ENCODE assay signal across 15 cellular contexts in the genomic region with DNA sequence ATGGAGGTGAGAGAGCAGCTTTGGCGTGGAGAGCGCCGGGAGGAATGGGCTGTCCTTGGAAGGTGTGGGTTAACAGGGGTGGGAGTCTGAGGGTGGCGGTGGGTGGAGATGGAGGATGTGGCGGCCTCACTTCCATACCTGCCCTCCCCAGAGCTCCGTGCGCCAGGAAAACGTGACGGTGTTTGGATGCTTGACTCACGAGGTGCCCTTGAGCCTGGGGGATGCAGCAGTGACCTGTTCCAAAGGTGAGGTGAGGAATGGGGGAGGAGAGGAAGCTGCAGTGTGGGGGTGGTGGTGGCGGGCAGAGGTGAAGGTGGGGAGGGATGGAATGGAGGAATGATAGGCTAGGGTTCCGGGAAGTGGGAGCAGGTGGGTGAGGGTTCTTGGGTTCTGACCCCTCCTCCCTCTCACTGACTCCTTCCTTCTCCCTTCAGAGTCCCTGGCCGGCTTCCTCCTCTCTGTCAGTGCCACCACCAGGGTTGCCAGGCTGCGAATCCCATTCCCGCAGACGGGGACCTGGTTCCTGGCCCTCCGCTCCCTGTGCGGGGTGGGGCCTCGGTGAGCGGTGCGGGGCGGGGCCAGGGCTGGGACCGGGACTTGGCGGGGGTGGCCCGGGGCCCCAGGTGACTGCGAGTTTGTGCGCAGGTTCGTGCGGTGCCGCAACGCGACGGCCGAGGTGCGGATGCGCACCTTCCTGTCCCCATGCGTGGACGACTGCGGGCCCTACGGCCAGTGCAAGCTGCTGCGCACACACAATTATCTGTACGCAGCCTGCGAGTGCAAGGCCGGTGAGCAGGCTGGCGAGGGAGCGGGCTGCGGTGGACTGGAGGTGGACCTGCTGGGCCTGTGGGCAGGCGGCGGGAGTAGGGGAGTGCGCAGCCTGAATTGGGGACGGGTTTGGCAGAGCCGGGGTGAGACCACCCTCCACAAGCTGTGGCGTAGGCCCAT. TPM values are rescaled to one million over a fixed set of nuclear protein-coding genes. Genes with fewer than 3 reads are reported as not detected.
A peak's percentile ranks its signal among the peaks of the same experiment; 100 is the strongest.
DNase-seq lines count a peak whose midpoint lies in the region; ATAC-seq and TF ChIP-seq lines count a peak whose summit lies in the region.
"Had no signal": no experiment of that assay in that cellular context is flagged by ENCODE, and none has a peak within 500 bp of the region (broad histone marks: within the 10 kb centered on the region; RNA-seq: fewer than 3 reads in every experiment).

No MANE protein-coding gene starts in this region.

- H3K36me3 Mint-ChIP-seq in GM23338 (ENCODE audit: low read depth): peaks cover 3% of the 10 kb centered on the region; the same call in 2 of the 3 replicates
- H3K36me3 Mint-ChIP-seq in activated naive CD8-positive, alpha-beta T cell treated with anti-CD3 and anti-CD28 coated beads, Interleukin-2, amount 10 ng/mL, durations not matched to agents 7 days and 5 days: peaks cover 2% of the 10 kb centered on the region

- no peaks in the 10 kb centered on the region; the same call in 1 of the 2 replicates for H3F3A ChIP-seq in GM23338 (replicated peaks; ENCODE audit: low read depth)

- H3K4me1 Mint-ChIP-seq in GM23338: peaks cover 28% of the 10 kb centered on the region
- H3K4me1 Mint-ChIP-seq in activated naive CD8-positive, alpha-beta T cell treated with anti-CD3 and anti-CD28 coated beads, Interleukin-2, amount 10 ng/mL, durations not matched to agents 7 days and 5 days: peaks cover 26% of the 10 kb centered on the region

- H3K9me3 Mint-ChIP-seq in GM23338: no peaks in the 10 kb centered on the region
- no peaks in the 10 kb centered on the region for H3K9me3 Mint-ChIP-seq in activated naive CD8-positive, alpha-beta T cell treated with anti-CD3 and anti-CD28 coated beads, Interleukin-2, amount 10 ng/mL, durations not matched to agents 7 days and 5 days
- H3K9me3 Mint-ChIP-seq: activated T-cell treated with anti-CD3 and anti-CD28 coated beads, Interleukin-2, amount 50 U/mL, for 4 hours had no signal

- peak; percentile 83 for ATAC-seq in GM23338
- no peak for ATAC-seq in activated naive CD8-positive, alpha-beta T cell treated with anti-CD3 and anti-CD28 coated beads, Interleukin-2, amount 10 ng/mL, durations not matched to agents 7 days and 5 days (ENCODE audit: low read depth)
- ATAC-seq in HG02973 (IDR thresholded peaks at IDR 0.05; ENCODE audit: unreplicated experiment): no peak
- ATAC-seq in GM18870 (IDR thresholded peaks at IDR 0.05; ENCODE audit: unreplicated experiment): no peak
- ATAC-seq: activated T-cell treated with anti-CD3 and anti-CD28 coated beads, Interleukin-2, amount 50 U/mL, for 4 hours; mucosa of descending colon had no signal

- DNase-seq in GM23338 (ENCODE audit: low spot score): peak; percentile 84
- no peak for DNase-seq in activated naive CD8-positive, alpha-beta T cell treated with anti-CD3 and anti-CD28 coated beads, Interleukin-2, amount 10 ng/mL, durations not matched to agents 7 days and 5 days
- DNase-seq in iPS-NIHi7 (ENCODE audit: extremely low spot score): peak; percentile 66
- no peak for DNase-seq in hypothalamus (lab: John Stamatoyannopoulos, UW)
- DNase-seq in SKM-1 treated with dmso at 0.1 percent for 144 hours (lab: John Stamatoyannopoulos, UW; ENCODE audit: unreplicated experiment): no peak
- DNase-seq: activated T-cell treated with anti-CD3 and anti-CD28 coated beads, Interleukin-2, amount 50 U/mL, for 4 hours; COR-L47; foreskin melanocyte; mucosa of descending colon; NCI-H1436 treated with DMSO at 0.1 percent for 48 hours; stimulated activated naive CD4-positive, alpha-beta T cell treated with Interleukin-2 at 50 U/mL for 16 hours had no signal

- POLR2A ChIA-PET in activated naive CD8-positive, alpha-beta T cell treated with anti-CD3 and anti-CD28 coated beads, Interleukin-2, amount 10 ng/mL, durations not matched to agents 7 days and 5 days (lab: Charles Lee): interaction anchor here (0.6 to 0.9 kb wide), 2 partner anchors 12 to 17 kb away, joined by 3 to 6 read pairs; a partner anchor contains a TSS

- peak overlapping the region; percentile 77 for H3K4me3 Mint-ChIP-seq in GM23338
- H3K4me3 Mint-ChIP-seq in activated naive CD8-positive, alpha-beta T cell treated with anti-CD3 and anti-CD28 coated beads, Interleukin-2, amount 10 ng/mL, durations not matched to agents 7 days and 5 days: peak overlapping the region; percentile 9
- H3K4me3 Mint-ChIP-seq: activated T-cell treated with anti-CD3 and anti-CD28 coated beads, Interleukin-2, amount 50 U/mL, for 4 hours had no signal

- H3K27me3 Mint-ChIP-seq in GM23338 (ENCODE audit: insufficient read depth, low read depth, poor library complexity): peaks cover 10% of the 10 kb centered on the region
- peaks cover 3% of the 10 kb centered on the region for H3K27me3 Mint-ChIP-seq in activated naive CD8-positive, alpha-beta T cell treated with anti-CD3 and anti-CD28 coated beads, Interleukin-2, amount 10 ng/mL, durations not matched to agents 7 days and 5 days

- peak overlapping the region; percentile 89 for H2AFZ ChIP-seq in GM23338

- H3K4me1 ChIP-seq in GM23338 (ENCODE audit: insufficient read depth) (peaks cover 31% of the 10 kb centered on the region), skeletal muscle tissue (ENCODE audit: control insufficient read depth in 3 of 3, insufficient read depth in 3 of 3, low read length in 3 of 3) (peaks cover 32 to 51% (median 44%) of the 10 kb centered on the region in 3 donors)

- peak overlapping the region; percentile 73 for H3K27ac Mint-ChIP-seq in GM23338
- no peak overlapping the region for H3K27ac Mint-ChIP-seq in activated naive CD8-positive, alpha-beta T cell treated with anti-CD3 and anti-CD28 coated beads, Interleukin-2, amount 10 ng/mL, durations not matched to agents 7 days and 5 days

- no peaks in the 10 kb centered on the region for H3K79me2 ChIP-seq in GM23338 (replicated peaks; ENCODE audit: insufficient read depth)

- peak overlapping the region in 2 of 3 donors; percentile 14 to 61 for H3K9ac ChIP-seq in skeletal muscle tissue (ENCODE audit: low read depth in 1 of 3, low read length in 3 of 3)

- no peaks in the 10 kb centered on the region for H3K36me3 ChIP-seq in GM23338 (ENCODE audit: insufficient read depth)
- H3K36me3 ChIP-seq in skeletal muscle tissue (ENCODE audit: control insufficient read depth in 3 of 3, insufficient read depth in 3 of 3, low read length in 3 of 3): peaks cover 6 to 20% (median 7%) of the 10 kb centered on the region in 3 donors

- peak overlapping the region; percentile 35 for H3K27ac ChIP-seq in GM23338 (ENCODE audit: low read depth)
- H3K27ac ChIP-seq in skeletal muscle tissue (ENCODE audit: low read depth, low read length): peak overlapping the region; percentile 32

- H3K9me2 ChIP-seq in GM23338 (ENCODE audit: insufficient read depth): 0 out of 2 replicates have a peak, but pooled peaks cover 4% of the 10 kb centered on the region

- no peaks in the 10 kb centered on the region for H3K9me3 ChIP-seq in skeletal muscle tissue (ENCODE audit: control insufficient read depth in 3 of 3, low read length in 3 of 3)
- H3K9me3 ChIP-seq: mucosa of descending colon had no signal

- peaks cover 10% of the 10 kb centered on the region; the same call in 1 of the 2 replicates for H3K27me3 ChIP-seq in GM23338 (ENCODE audit: insufficient read depth)
- H3K27me3 ChIP-seq in skeletal muscle tissue (ENCODE audit: control insufficient read depth in 3 of 3, insufficient read depth in 3 of 3, low read length in 3 of 3): no peaks in the 10 kb centered on the region

- TF ChIP-seq CTCF in GM23338 (conservative IDR thresholded peaks at IDR 0.05; ENCODE audit: low read depth in 2 of 2): no peak

- no peaks in the 10 kb centered on the region for H4K20me1 ChIP-seq in GM23338 (replicated peaks; ENCODE audit: insufficient read depth)

- H3K4me2 ChIP-seq in GM23338: peak overlapping the region; percentile 84

- H3K4me3 ChIP-seq in GM23338 (peak overlapping the region; percentile 80), skeletal muscle tissue (ENCODE audit: low read length in 3 of 3) (no peak overlapping the region)
- H3K4me3 ChIP-seq: mucosa of descending colon had no signal

TF ChIP-seq in GM23338, 12 proteins besides CTCF, POLR2A, EP300 and RAD21 (continues in another document):
- TF ChIP-seq POLR2AphosphoS5 (IDR thresholded peaks at IDR 0.05; ENCODE audit: low read depth) (peak; percentile 75), STAT1 (IDR thresholded peaks at IDR 0.05; ENCODE audit: unreplicated experiment) (no peak), CREB1 (CRISPR knock-in tag; IDR thresholded peaks at IDR 0.05; ENCODE audit: low read depth) (0 out of 2 replicates have a peak, but pooled peaks have one; percentile 40)

RNA-seq across cellular contexts. Expression of a gene that starts 17.1 kb away (rescaled TPM):
- total RNA-seq in GM23338 (2014; rRNA removed; shearing (Covaris generic)): 5.5 and 7.5 TPM in 2 replicates
- 3.6 and 4.2 TPM in 2 replicates for polyA plus RNA-seq in GM23338 (2016; fragmentation: Nextera tagmentation; extraction: Ambion mirVana)
- total RNA-seq in activated naive CD8-positive, alpha-beta T cell treated with anti-CD3 and anti-CD28 coated beads, Interleukin-2, amount 10 ng/mL, durations not matched to agents 7 days and 5 days: 1 to 10 TPM; 5.9 to 6.1 TPM
- 2.6 TPM for total RNA-seq in skeletal muscle tissue

RNA-seq across cellular contexts. Expression of a gene that starts 17.6 kb away (rescaled TPM):
- total RNA-seq in GM23338 (2014; rRNA removed; shearing (Covaris generic)): not detected in 2 replicates
- 0.09 and 0.47 TPM in 2 replicates for polyA plus RNA-seq in GM23338 (2016; fragmentation: Nextera tagmentation; extraction: Ambion mirVana)
- not detected for total RNA-seq in activated naive CD8-positive, alpha-beta T cell treated with anti-CD3 and anti-CD28 coated beads, Interleukin-2, amount 10 ng/mL, durations not matched to agents 7 days and 5 days
- not detected for total RNA-seq in skeletal muscle tissue
- total RNA-seq: activated T-cell treated with anti-CD3 and anti-CD28 coated beads, Interleukin-2, amount 50 U/mL, for 4 hours; HT1080 had no signal

RNA-seq across cellular contexts. Expression of a gene that starts 24.1 kb away (rescaled TPM):
- total RNA-seq in GM23338 (2014; rRNA removed; shearing (Covaris generic)): not detected in 2 replicates
- polyA plus RNA-seq in GM23338 (2016; fragmentation: Nextera tagmentation; extraction: Ambion mirVana): 0.15 TPM in 1 of 2 replicates, not detected in the other
- not detected for total RNA-seq in activated naive CD8-positive, alpha-beta T cell treated with anti-CD3 and anti-CD28 coated beads, Interleukin-2, amount 10 ng/mL, durations not matched to agents 7 days and 5 days
- total RNA-seq in skeletal muscle tissue: not detected
- total RNA-seq: activated T-cell treated with anti-CD3 and anti-CD28 coated beads, Interleukin-2, amount 50 U/mL, for 4 hours; HT1080; mucosa of descending colon had no signal

RNA-seq across cellular contexts. Expression of a gene that starts 31.3 kb away (rescaled TPM):
- total RNA-seq in GM23338 (2014; rRNA removed; shearing (Covaris generic)): 20.9 and 23.8 TPM in 2 replicates
- polyA plus RNA-seq in GM23338 (2016; fragmentation: Nextera tagmentation; extraction: Ambion mirVana): 69.9 and 74.5 TPM in 2 replicates
- total RNA-seq in activated naive CD8-positive, alpha-beta T cell treated with anti-CD3 and anti-CD28 coated beads, Interleukin-2, amount 10 ng/mL, durations not matched to agents 7 days and 5 days: 10 to 100 TPM; 54.3 to 56.4 TPM
- total RNA-seq in skeletal muscle tissue: 25.1 TPM

RNA-seq across cellular contexts. Expression of a gene that starts 34.0 kb away (rescaled TPM):
- 0.45 TPM in 1 of 2 replicates, not detected in the other for total RNA-seq in GM23338 (2014; rRNA removed; shearing (Covaris generic))
- polyA plus RNA-seq in GM23338 (2016; fragmentation: Nextera tagmentation; extraction: Ambion mirVana): 0.17 and 0.45 TPM in 2 replicates
- 1 to 10 TPM; 3.4 to 4.6 TPM for total RNA-seq in activated naive CD8-positive, alpha-beta T cell treated with anti-CD3 and anti-CD28 coated beads, Interleukin-2, amount 10 ng/mL, durations not matched to agents 7 days and 5 days
- 0.52 TPM for total RNA-seq in skeletal muscle tissue

Comparison
In these comparisons a context has a peak if more than half of its experiments do, and no peak if none do; other contexts are left out.
1. DNase-seq: peak in GM23338 (single experiment) and iPS-NIHi7 (single experiment); none in activated naive CD8-positive, alpha-beta T cell treated with anti-CD3 and anti-CD28 coated beads, Interleukin-2, amount 10 ng/mL, durations not matched to agents 7 days and 5 days (single experiment), hypothalamus (0 of 51) and SKM-1 treated with dmso at 0.1 percent for 144 hours (single experiment).